8 cellular contexts compared by ENCODE assay signal in the genomic region with DNA sequence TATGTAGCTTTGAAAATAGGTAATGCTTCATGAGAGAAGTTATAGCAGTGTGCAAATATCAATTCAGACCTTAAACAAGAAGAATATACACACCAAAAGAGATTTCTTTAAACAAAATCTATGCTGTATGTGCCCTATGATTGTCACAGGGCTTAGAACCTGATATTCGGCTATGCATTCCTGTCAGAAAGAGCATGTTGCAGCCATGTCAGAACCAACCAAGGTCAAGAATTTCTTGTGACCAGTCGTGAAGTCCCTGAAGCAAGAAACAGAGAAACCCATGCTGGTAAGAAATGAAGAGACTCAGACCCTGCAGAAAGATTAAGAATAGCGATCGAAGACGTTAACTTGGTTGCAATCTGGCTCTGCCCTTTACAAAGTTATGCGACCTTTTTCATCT.
DNase-seq lines count a peak whose midpoint lies in the region; ATAC-seq and TF ChIP-seq lines count a peak whose summit lies in the region.

No MANE protein-coding gene starts in this region.

- peak overlapping the region; percentile 95 for H3K4me3 Mint-ChIP-seq in activated CD4-positive, alpha-beta T cell treated with anti-CD3 and anti-CD28 coated beads for 36 hours
- H3K4me3 Mint-ChIP-seq in activated CD8-positive, alpha-beta T cell treated with anti-CD3 and anti-CD28 coated beads for 36 hours: peak overlapping the region; percentile 85
- H3K4me3 Mint-ChIP-seq in immature natural killer cell: peak overlapping the region; percentile 93 to 100 (median 99)

- peak overlapping the region; percentile 51 for H3K27ac Mint-ChIP-seq in activated CD4-positive, alpha-beta T cell treated with anti-CD3 and anti-CD28 coated beads for 36 hours
- H3K27ac Mint-ChIP-seq in activated CD8-positive, alpha-beta T cell treated with anti-CD3 and anti-CD28 coated beads for 36 hours: peak overlapping the region; percentile 64
- peak overlapping the region; percentile 81 to 97 (median 94) for H3K27ac Mint-ChIP-seq in immature natural killer cell

- intact Hi-C loops in activated CD4-positive, alpha-beta T cell treated with anti-CD3 and anti-CD28 coated beads for 36 hours (cut with DNase I, micrococcal nuclease): loop anchor here (1.0 to 5.0 kb wide), 2 partner anchors 209 to 644 kb away; partner anchors contain the start of genes SPIN4 (in 2 of the 2) and AMER1 (in 1 of the 2)
- intact Hi-C loops in activated CD8-positive, alpha-beta T cell treated with anti-CD3 and anti-CD28 coated beads for 36 hours (cut with micrococcal nuclease): no loop called here

- DNase-seq in activated CD4-positive, alpha-beta T cell treated with anti-CD3 and anti-CD28 coated beads for 36 hours: no peak
- no peak for DNase-seq in activated CD4-positive, alpha-beta T cell treated with anti-CD3 and anti-CD28 coated beads for 4 hours
- DNase-seq in activated CD8-positive, alpha-beta T cell treated with anti-CD3 and anti-CD28 coated beads for 36 hours: no peak
- no peak for DNase-seq in immature natural killer cell
- DNase-seq in superior temporal gyrus (ENCODE audit: extremely low spot score): peak; percentile 26
- no peak for DNase-seq in GDM1 (lab: John Stamatoyannopoulos, UW)
- DNase-seq in NCI-H1105 treated with DMSO at 0.1 percent for 48 hours (lab: John Stamatoyannopoulos, UW): no peak

- POLR2A ChIA-PET in activated CD4-positive, alpha-beta T cell treated with anti-CD3 and anti-CD28 coated beads for 36 hours (lab: Charles Lee): no interaction called here
- POLR2A ChIA-PET in activated CD8-positive, alpha-beta T cell treated with anti-CD3 and anti-CD28 coated beads for 36 hours (lab: Charles Lee): no interaction called here

- H3K4me1 Mint-ChIP-seq in activated CD4-positive, alpha-beta T cell treated with anti-CD3 and anti-CD28 coated beads for 36 hours: peaks cover 16% of the 10 kb centered on the region
- peaks cover 11% of the 10 kb centered on the region for H3K4me1 Mint-ChIP-seq in activated CD8-positive, alpha-beta T cell treated with anti-CD3 and anti-CD28 coated beads for 36 hours (ENCODE audit: low read depth)
- H3K4me1 Mint-ChIP-seq in immature natural killer cell: peaks cover 27 to 51% of the 10 kb centered on the region in 2 donors

- no peak for ATAC-seq in activated CD4-positive, alpha-beta T cell treated with anti-CD3 and anti-CD28 coated beads for 36 hours
- no peak for ATAC-seq in activated CD8-positive, alpha-beta T cell treated with anti-CD3 and anti-CD28 coated beads for 36 hours
- no peak for ATAC-seq in HG03159 (IDR thresholded peaks at IDR 0.05; ENCODE audit: unreplicated experiment)

- H3K9me3 Mint-ChIP-seq in activated CD4-positive, alpha-beta T cell treated with anti-CD3 and anti-CD28 coated beads for 36 hours (ENCODE audit: low read depth): peaks cover 4% of the 10 kb centered on the region
- peaks cover 3% of the 10 kb centered on the region for H3K9me3 Mint-ChIP-seq in activated CD8-positive, alpha-beta T cell treated with anti-CD3 and anti-CD28 coated beads for 36 hours
- peaks cover under 1 to 8% (median under 1%) of the 10 kb centered on the region in 6 donors for H3K9me3 Mint-ChIP-seq in immature natural killer cell

- no peaks in the 10 kb centered on the region for H3K27me3 Mint-ChIP-seq in activated CD4-positive, alpha-beta T cell treated with anti-CD3 and anti-CD28 coated beads for 36 hours
- H3K27me3 Mint-ChIP-seq in activated CD8-positive, alpha-beta T cell treated with anti-CD3 and anti-CD28 coated beads for 36 hours: no peaks in the 10 kb centered on the region
- H3K27me3 Mint-ChIP-seq in immature natural killer cell (ENCODE audit: low read depth in 3 of 3): peaks cover 0 to 21% (median 1%) of the 10 kb centered on the region in 3 donors

- CTCF ChIA-PET in activated CD4-positive, alpha-beta T cell treated with anti-CD3 and anti-CD28 coated beads for 36 hours (lab: Charles Lee): no interaction called here
- CTCF ChIA-PET in activated CD8-positive, alpha-beta T cell treated with anti-CD3 and anti-CD28 coated beads for 36 hours (lab: Charles Lee): no interaction called here

- peaks cover 9% of the 10 kb centered on the region for H3K36me3 Mint-ChIP-seq in activated CD4-positive, alpha-beta T cell treated with anti-CD3 and anti-CD28 coated beads for 36 hours (ENCODE audit: low read depth)
- peaks cover 10% of the 10 kb centered on the region for H3K36me3 Mint-ChIP-seq in activated CD8-positive, alpha-beta T cell treated with anti-CD3 and anti-CD28 coated beads for 36 hours (ENCODE audit: low read depth)
- peaks cover 0 to 5% (median under 1%) of the 10 kb centered on the region in 3 donors for H3K36me3 Mint-ChIP-seq in immature natural killer cell

- TF ChIP-seq CTCF in activated CD8-positive, alpha-beta T cell treated with anti-CD3 and anti-CD28 coated beads for 36 hours (IDR thresholded peaks at IDR 0.05): no peak
